20 cellular contexts compared by ENCODE assay signal in genomic region chr9:123389070-123389469, GRCh38. TPM values are rescaled to one million over a fixed set of nuclear protein-coding genes. Genes with fewer than 3 reads are reported as not detected.
"Had no signal": no experiment of that assay in that cellular context is flagged by ENCODE, and none has a peak within 500 bp of the region (broad histone marks: within the 10 kb centered on the region; RNA-seq: fewer than 3 reads in every experiment).

No MANE protein-coding gene starts in this region.

- ATAC-seq: activated CD4-positive, alpha-beta T cell treated with anti-CD3 and anti-CD28 coated beads for 36 hours; activated CD8-positive, alpha-beta memory T cell treated with anti-CD3 and anti-CD28 coated beads, Interleukin-2, amount 10 ng/mL, durations not matched to agents 7 days and 5 days; effector memory CD8-positive, alpha-beta T cell; lower lobe of right lung; stimulated activated effector memory CD8-positive, alpha-beta T cell treated with anti-CD3 and anti-CD28 coated beads, Interleukin-12 subunit alpha, Interleukin-12 subunit beta, amount 100 ng/mL, for 72 hours; upper lobe of right lung had no signal

- H3K27ac ChIP-seq: ascending aorta, epithelial cell of prostate, lower lobe of right lung, ovary, sigmoid colon, thoracic aorta, upper lobe of right lung had no signal

- DNase-seq: activated CD4-positive, alpha-beta memory T cell treated with anti-CD3 and anti-CD28 coated beads for 36 hours; activated CD4-positive, alpha-beta T cell treated with anti-CD3 and anti-CD28 coated beads for 36 hours; activated CD8-positive, alpha-beta memory T cell treated with anti-CD3 and anti-CD28 coated beads, Interleukin-2, amount 10 ng/mL, durations not matched to agents 7 days and 5 days; activated naive CD4-positive, alpha-beta T cell treated with anti-CD3 and anti-CD28 coated beads, Interleukin-2, amount 10 ng/mL, durations not matched to agents 7 days and 5 days; activated T-cell treated with anti-CD3 and anti-CD28 coated beads, Interleukin-2, amount 50 U/mL, for 1 hour; dermis blood vessel endothelial cell; effector memory CD8-positive, alpha-beta T cell; foreskin melanocyte; immature natural killer cell; lower lobe of right lung; ovary; sigmoid colon; upper lobe of right lung had no signal

- H3K4me1 ChIP-seq: ascending aorta, lower lobe of right lung, sigmoid colon, upper lobe of right lung had no signal

- H3K9me3 ChIP-seq: ascending aorta, lower lobe of right lung, ovary, sigmoid colon, thoracic aorta, upper lobe of right lung had no signal

- H3K4me3 ChIP-seq: ascending aorta, lower lobe of right lung, ovary, sigmoid colon, thoracic aorta, upper lobe of right lung had no signal

- H3K27me3 ChIP-seq: ascending aorta, ovary, sigmoid colon, upper lobe of right lung had no signal

- H3K36me3 ChIP-seq: ascending aorta, lower lobe of right lung, ovary, thoracic aorta, upper lobe of right lung had no signal

RNA-seq across cellular contexts. Expression of gene CRB2, which starts 33.1 kb away (rescaled TPM):
- total RNA-seq: activated CD4-positive, alpha-beta memory T cell treated with anti-CD3 and anti-CD28 coated beads for 36 hours; activated CD4-positive, alpha-beta T cell treated with anti-CD3 and anti-CD28 coated beads for 36 hours; activated CD8-positive, alpha-beta memory T cell treated with anti-CD3 and anti-CD28 coated beads, Interleukin-2, amount 10 ng/mL, durations not matched to agents 7 days and 5 days; activated T-helper 2 cell treated with anti-CD3 and anti-CD28 coated beads, Interferon-gamma antibody, Interleukin-2, Interleukin-4, amounts not matched to agents 10 μg/mL and 5 μg/mL and 100 μg/mL, durations not matched to agents 14 hours and 24 hours and 36 hours; ascending aorta; dermis blood vessel endothelial cell; fibroblast of lung; lower lobe of right lung; pulmonary artery endothelial cell; thoracic aorta had no signal
- polyA plus RNA-seq: fibroblast of lung had no signal
